12 cellular contexts compared by ENCODE assay signal in the genomic region with DNA sequence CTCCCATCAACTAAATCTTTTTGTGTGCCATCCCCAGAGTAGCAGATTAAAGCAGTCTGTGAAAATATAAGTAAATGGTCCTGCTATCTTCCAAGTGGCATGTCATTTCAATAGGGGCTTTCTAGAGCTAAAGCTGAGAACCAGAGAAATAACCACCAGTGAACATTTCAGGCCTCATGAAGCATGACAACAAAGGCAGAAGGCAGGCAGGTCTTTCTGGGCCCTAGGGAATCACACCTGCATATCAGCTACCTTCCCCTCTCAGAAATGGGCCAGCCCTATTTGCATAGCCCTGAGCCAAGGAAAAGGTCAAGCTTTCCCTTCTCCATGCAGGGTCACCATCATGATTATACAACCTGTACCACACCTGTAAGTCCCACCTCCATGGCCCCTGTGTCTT.
DNase-seq lines count a peak whose midpoint lies in the region; ATAC-seq and TF ChIP-seq lines count a peak whose summit lies in the region.
"Had no signal": no experiment of that assay in that cellular context is flagged by ENCODE, and none has a peak within 500 bp of the region (broad histone marks: within the 10 kb centered on the region; RNA-seq: fewer than 3 reads in every experiment).

No MANE protein-coding gene starts in this region.

- no peak overlapping the region for H2BK120ac ChIP-seq in mesenchymal stem cell (ENCODE audit: low read depth, low read length)

- no peak overlapping the region for H3K4ac ChIP-seq in mesenchymal stem cell (ENCODE audit: low read depth in 1 of 2, low read length in 2 of 2)

- H3K4me1 ChIP-seq in BE2C, result no peaks in the 10 kb centered on the region
- no peaks in the 10 kb centered on the region for H3K4me1 ChIP-seq in mesenchymal stem cell (ENCODE audit: control insufficient read depth, insufficient read depth, low read depth, low read length)

- H2AK5ac ChIP-seq in mesenchymal stem cell (ENCODE audit: low read length, severe bottlenecking), result no peak overlapping the region

- H3K4me3 ChIP-seq in BE2C (ENCODE audit: low read depth, low read length) (no peak overlapping the region), mesenchymal stem cell (ENCODE audit: insufficient read depth in 1 of 2, low read depth in 1 of 2, low read length in 2 of 2) (no peak overlapping the region)
- H3K4me3 ChIP-seq: PC-9 had no signal

- H3K23ac ChIP-seq in mesenchymal stem cell (ENCODE audit: low read length in 2 of 2), result no peak overlapping the region

- H3K27me3 Mint-ChIP-seq in activated T-cell treated with anti-CD3 and anti-CD28 coated beads, Interleukin-2, amount 50 U/mL, for 4 hours (ENCODE audit: low read depth), result no peaks in the 10 kb centered on the region

- H2BK12ac ChIP-seq in mesenchymal stem cell (ENCODE audit: low read length in 2 of 2), result peak overlapping the region in 1 of 2 experiments; percentile 34

- no peaks in the 10 kb centered on the region for H3K4me1 Mint-ChIP-seq in activated T-cell treated with anti-CD3 and anti-CD28 coated beads, Interleukin-2, amount 50 U/mL, for 4 hours (ENCODE audit: low read depth)

- H3K4me3 Mint-ChIP-seq in activated T-cell treated with anti-CD3 and anti-CD28 coated beads, Interleukin-2, amount 50 U/mL, for 4 hours, result no peak overlapping the region
- H3K4me3 Mint-ChIP-seq: T-helper 2 cell treated with Interferon-gamma antibody and Interleukin-4, amounts not matched to agents 5 μg/mL and 100 μg/mL, for 36 hours had no signal

- no peak overlapping the region for H4K91ac ChIP-seq in mesenchymal stem cell (ENCODE audit: low read length)

- H2BK15ac ChIP-seq in mesenchymal stem cell (ENCODE audit: low read depth, poor library complexity, severe bottlenecking), result no peak overlapping the region

- no peak overlapping the region for H3K4me2 ChIP-seq in mesenchymal stem cell (ENCODE audit: low read length, poor library complexity, severe bottlenecking)
- H3K4me2 ChIP-seq: PC-9 had no signal

- no peak overlapping the region for H2AFZ ChIP-seq in mesenchymal stem cell (ENCODE audit: low read depth, low read length)
- H2AFZ ChIP-seq: PC-9 had no signal

- H3K27me3 ChIP-seq in BE2C (no peaks in the 10 kb centered on the region), mesenchymal stem cell (ENCODE audit: control insufficient read depth in 1 of 2, insufficient read depth in 1 of 2, low read length in 2 of 2) (no peaks in the 10 kb centered on the region)

- H3K79me1 ChIP-seq in mesenchymal stem cell (replicated peaks; ENCODE audit: low read length, poor library complexity, severe bottlenecking), result no peaks in the 10 kb centered on the region

- H3K9me3 ChIP-seq in BE2C, result no peaks in the 10 kb centered on the region
- H3K9me3 ChIP-seq in mesenchymal stem cell (ENCODE audit: control insufficient read depth, low read length), result no peaks in the 10 kb centered on the region

- peaks cover 3% of the 10 kb centered on the region for H3K9me3 Mint-ChIP-seq in activated T-cell treated with anti-CD3 and anti-CD28 coated beads, Interleukin-2, amount 50 U/mL, for 4 hours
- H3K9me3 Mint-ChIP-seq: T-helper 2 cell treated with Interferon-gamma antibody and Interleukin-4, amounts not matched to agents 5 μg/mL and 100 μg/mL, for 36 hours had no signal

- ATAC-seq in GM19324 (IDR thresholded peaks at IDR 0.05; ENCODE audit: low FRiP score, unreplicated experiment), result peak; percentile 60
- peak; percentile 86 for ATAC-seq in HG02759 (IDR thresholded peaks at IDR 0.05; ENCODE audit: unreplicated experiment)
- ATAC-seq in HG03565 (IDR thresholded peaks at IDR 0.05; ENCODE audit: unreplicated experiment), result peak; percentile 66
- no peak for ATAC-seq in activated T-cell treated with anti-CD3 and anti-CD28 coated beads, Interleukin-2, amount 50 U/mL, for 4 hours

- H4K8ac ChIP-seq in mesenchymal stem cell (ENCODE audit: low read length), result no peak overlapping the region

- no peak overlapping the region for H3K18ac ChIP-seq in mesenchymal stem cell (ENCODE audit: low read depth in 1 of 2, low read length in 2 of 2)

- H3K27ac ChIP-seq in 22Rv1 (peak overlapping the region; percentile 53), mesenchymal stem cell (ENCODE audit: low read length, poor library complexity, severe bottlenecking) (no peak overlapping the region)
- H3K27ac ChIP-seq: PC-9 had no signal

- TF ChIP-seq CTCF in 22Rv1 (IDR thresholded peaks at IDR 0.05) (no peak), BE2C (IDR thresholded peaks at IDR 0.05; ENCODE audit: low read depth, low read length) (no peak)

- no peak for DNase-seq in BE2C
- DNase-seq in mesenchymal stem cell, result no peak
- DNase-seq in T1000 (lab: John Stamatoyannopoulos, UW), result no peak
- no peak for DNase-seq in activated T-cell treated with anti-CD3 and anti-CD28 coated beads, Interleukin-2, amount 50 U/mL, for 4 hours
- DNase-seq: DMS 273 treated with DMSO at 0.1 percent for 48 hours, head of caudate nucleus, PC-9 had no signal

- no peak overlapping the region for H3K9ac ChIP-seq in mesenchymal stem cell (ENCODE audit: low read length)

- H3K36me3 ChIP-seq in BE2C (no peaks in the 10 kb centered on the region), mesenchymal stem cell (ENCODE audit: control insufficient read depth in 1 of 2, insufficient read depth in 2 of 2, low read depth in 1 of 2, low read length in 2 of 2) (no peaks in the 10 kb centered on the region)

- no peak overlapping the region for H2BK5ac ChIP-seq in mesenchymal stem cell (ENCODE audit: low read depth, low read length, poor library complexity, severe bottlenecking)

- H3K14ac ChIP-seq in mesenchymal stem cell (ENCODE audit: low read length in 2 of 2), result no peak overlapping the region

- H3K36me3 Mint-ChIP-seq in activated T-cell treated with anti-CD3 and anti-CD28 coated beads, Interleukin-2, amount 50 U/mL, for 4 hours (ENCODE audit: insufficient read depth), result no peaks in the 10 kb centered on the region

Comparison
In these comparisons a context has a peak if more than half of its experiments do, and no peak if none do; other contexts are left out.
1. ATAC-seq: peak in GM19324 (single experiment), HG02759 (single experiment) and HG03565 (single experiment); none in activated T-cell treated with anti-CD3 and anti-CD28 coated beads, Interleukin-2, amount 50 U/mL, for 4 hours (0 of 2).